ENCODE assay signal across 8 cellular contexts in genomic region chr6:118652051-118652699, GRCh38. TPM values are rescaled to one million over a fixed set of nuclear protein-coding genes. Genes with fewer than 3 reads are reported as not detected.
DNase-seq lines count a peak whose midpoint lies in the region; ATAC-seq, FAIRE-seq and TF ChIP-seq lines count a peak whose summit lies in the region.

No MANE protein-coding gene starts in this region.

- intact Hi-C loops in CD4-positive, alpha-beta memory T cell (cut with micrococcal nuclease): loop anchor here (10.0 kb wide), 2 partner anchors 283 to 423 kb away; partner anchors contain the start of genes FAM184A and MCM9
- intact Hi-C loops in dendritic cell treated with granulocyte-macrophage colony-stimulating factor and Interleukin-4, amounts not matched to agents 40 ng/mL and 50 ng/mL, for 4 days (cut with micrococcal nuclease): loop anchor here (5.0 kb wide), 2 partner anchors 125 to 240 kb away; partner anchors contain the start of gene ASF1A

- peak overlapping the region; percentile 67 for H2AFZ ChIP-seq in Loucy (ENCODE audit: low read length)

- TF ChIP-seq CTCF in Loucy (conservative IDR thresholded peaks at IDR 0.05; ENCODE audit: low read length) (no peak), neural crest cell (conservative IDR thresholded peaks at IDR 0.05) (no peak)

- no peaks in the 10 kb centered on the region for H3K27me3 ChIP-seq in CD4-positive, alpha-beta memory T cell (ENCODE audit: insufficient read depth, low read length)
- no peaks in the 10 kb centered on the region for H3K27me3 ChIP-seq in Loucy (ENCODE audit: insufficient read depth, low read length, poor library complexity, severe bottlenecking)

- H3K36me3 Mint-ChIP-seq in CD4-positive, alpha-beta memory T cell: peaks cover 0 to 3% of the 10 kb centered on the region in 2 donors
- peaks cover 14% of the 10 kb centered on the region for H3K36me3 Mint-ChIP-seq in dendritic cell treated with granulocyte-macrophage colony-stimulating factor and Interleukin-4, amounts not matched to agents 40 ng/mL and 50 ng/mL, for 4 days (ENCODE audit: low read depth)
- H3K36me3 Mint-ChIP-seq in neural crest cell (ENCODE audit: low read depth): no peaks in the 10 kb centered on the region

- ATAC-seq in HG02642 (IDR thresholded peaks at IDR 0.05; ENCODE audit: poor library complexity, unreplicated experiment): no peak
- ATAC-seq in GM21786 (IDR thresholded peaks at IDR 0.05; ENCODE audit: unreplicated experiment): no peak

- H3K27ac Mint-ChIP-seq in CD4-positive, alpha-beta memory T cell: peak overlapping the region; percentile 87 to 99 (median 97)
- H3K27ac Mint-ChIP-seq in dendritic cell treated with granulocyte-macrophage colony-stimulating factor and Interleukin-4, amounts not matched to agents 40 ng/mL and 50 ng/mL, for 4 days: peak overlapping the region; percentile 90
- H3K27ac Mint-ChIP-seq in neural crest cell (ENCODE audit: unreplicated experiment): peak overlapping the region; percentile 94

- H3K9me3 ChIP-seq in CD4-positive, alpha-beta memory T cell (ENCODE audit: control insufficient read depth in 1 of 2, low read length in 2 of 2): no peaks in the 10 kb centered on the region
- no peaks in the 10 kb centered on the region for H3K9me3 ChIP-seq in Loucy (ENCODE audit: insufficient read depth, low read depth, low read length)

- POLR2A ChIA-PET in CD4-positive, alpha-beta memory T cell (lab: Charles Lee; ENCODE audit: partially characterized antibody): interaction anchor here (0.9 to 4.1 kb wide), 18 partner anchors 14 to 282 kb away, joined by 3 to 86 read pairs (median 6); partner anchors contain the start of genes ASF1A and MCM9

- H3K9me2 ChIP-seq in Loucy (replicated peaks; ENCODE audit: low read depth, low read length): no peaks in the 10 kb centered on the region

- peaks cover 54% of the 10 kb centered on the region for H3K4me1 ChIP-seq in CD4-positive, alpha-beta memory T cell (ENCODE audit: insufficient read depth, low read length)
- peaks cover 43% of the 10 kb centered on the region for H3K4me1 ChIP-seq in Loucy (ENCODE audit: insufficient read depth, low read length, poor library complexity, severe bottlenecking)

- H3K27me3 Mint-ChIP-seq in CD4-positive, alpha-beta memory T cell: no peaks in the 10 kb centered on the region
- peaks cover 7% of the 10 kb centered on the region for H3K27me3 Mint-ChIP-seq in dendritic cell treated with granulocyte-macrophage colony-stimulating factor and Interleukin-4, amounts not matched to agents 40 ng/mL and 50 ng/mL, for 4 days
- H3K27me3 Mint-ChIP-seq in neural crest cell (ENCODE audit: low read depth): no peaks in the 10 kb centered on the region

- no peaks in the 10 kb centered on the region for H3K36me3 ChIP-seq in CD4-positive, alpha-beta memory T cell (ENCODE audit: insufficient read depth, low read length)
- H3K36me3 ChIP-seq in Loucy (ENCODE audit: insufficient read depth, low read length): no peaks in the 10 kb centered on the region

- H3K4me1 Mint-ChIP-seq in CD4-positive, alpha-beta memory T cell: peaks cover 40 to 62% (median 51%) of the 10 kb centered on the region in 4 donors
- H3K4me1 Mint-ChIP-seq in dendritic cell treated with granulocyte-macrophage colony-stimulating factor and Interleukin-4, amounts not matched to agents 40 ng/mL and 50 ng/mL, for 4 days (ENCODE audit: low read depth): peaks cover 8% of the 10 kb centered on the region
- H3K4me1 Mint-ChIP-seq in neural crest cell: peaks cover 21% of the 10 kb centered on the region

- CTCF ChIA-PET in CD4-positive, alpha-beta memory T cell (lab: Charles Lee; ENCODE audit: partially characterized antibody): interaction anchor here (0.8 to 1.8 kb wide), 7 partner anchors 11 to 157 kb away, joined by 3 to 10 read pairs (median 4); no protein-coding TSS in a partner anchor

- no peaks in the 10 kb centered on the region for H3K9me3 Mint-ChIP-seq in CD4-positive, alpha-beta memory T cell
- H3K9me3 Mint-ChIP-seq in dendritic cell treated with granulocyte-macrophage colony-stimulating factor and Interleukin-4, amounts not matched to agents 40 ng/mL and 50 ng/mL, for 4 days: no peaks in the 10 kb centered on the region
- no peaks in the 10 kb centered on the region for H3K9me3 Mint-ChIP-seq in neural crest cell

- H4K20me1 ChIP-seq in Loucy (ENCODE audit: insufficient read depth, low read length, poor library complexity, severe bottlenecking): peaks cover 19% of the 10 kb centered on the region

- H3K79me2 ChIP-seq in Loucy (ENCODE audit: insufficient read depth, low read length): peaks cover 57% of the 10 kb centered on the region

- FAIRE-seq in GM19239 (lab: Jason Lieb, UNC): no peak

- H3F3A ChIP-seq in Loucy (ENCODE audit: low read depth): peaks cover 4% of the 10 kb centered on the region; the same call in 1 of the 2 replicates

- H3K4me3 ChIP-seq in CD4-positive, alpha-beta memory T cell (ENCODE audit: low read length in 2 of 2): peak overlapping the region; percentile 37 to 75
- H3K4me3 ChIP-seq in Loucy (ENCODE audit: low read length, poor library complexity, severe bottlenecking): peak overlapping the region; percentile 77

- H3K4me2 ChIP-seq in Loucy (ENCODE audit: low read depth, low read length, poor library complexity, severe bottlenecking): peak overlapping the region; percentile 74

- H3K9ac ChIP-seq in Loucy (ENCODE audit: low read depth, low read length, poor library complexity, severe bottlenecking): peak overlapping the region; percentile 59

- peak overlapping the region; percentile 91 for H3K27ac ChIP-seq in CD4-positive, alpha-beta memory T cell (ENCODE audit: low read depth, low read length)

- H3K4me3 Mint-ChIP-seq in CD4-positive, alpha-beta memory T cell: peak overlapping the region; percentile 90 to 99 (median 94)
- H3K4me3 Mint-ChIP-seq in dendritic cell treated with granulocyte-macrophage colony-stimulating factor and Interleukin-4, amounts not matched to agents 40 ng/mL and 50 ng/mL, for 4 days: peak overlapping the region; percentile 86
- H3K4me3 Mint-ChIP-seq in neural crest cell: peak overlapping the region; percentile 96

- no peak for DNase-seq in CD4-positive, alpha-beta memory T cell
- DNase-seq in neural crest cell (ENCODE audit: low read depth, low spot score) (no peak), GM19239 (ENCODE audit: insufficient read length, low spot score) (no peak), COLO829 (ENCODE audit: low spot score) (no peak)

RNA-seq across cellular contexts. Expression of gene CEP85L, which starts 0.8 kb away (rescaled TPM):
- total RNA-seq in CD4-positive, alpha-beta memory T cell: 10 to 100 TPM; 64.9 to 71.1 TPM
- polyA plus RNA-seq in CD4-positive, alpha-beta memory T cell: 10 to 100 TPM; 32.7 to 35.9 TPM
- total RNA-seq in neural crest cell: 16.8 and 18.1 TPM in 2 replicates
